Comparison of ENCODE assay signal across 9 cellular contexts in genomic region chr15:92161039-92161670, GRCh38.
DNase-seq lines count a peak whose midpoint lies in the region; ATAC-seq lines count a peak whose summit lies in the region.
"Had no signal": no experiment of that assay in that cellular context is flagged by ENCODE, and none has a peak within 500 bp of the region (broad histone marks: within the 10 kb centered on the region; RNA-seq: fewer than 3 reads in every experiment).

No MANE protein-coding gene starts in this region.

- no peaks in the 10 kb centered on the region for H3K27me3 Mint-ChIP-seq in stimulated activated naive B cell treated with anti-CD40 and anti-IgM and Interleukin-4, amounts not matched to agents 10 μg/mL and 1 μg/mL and 100 μg/mL, for 72 hours
- no peaks in the 10 kb centered on the region for H3K27me3 Mint-ChIP-seq in T-helper 2 cell treated with Interferon-gamma antibody and Interleukin-4, amounts not matched to agents 5 μg/mL and 100 μg/mL, for 36 hours (ENCODE audit: low read depth)

- H3K36me3 Mint-ChIP-seq in stimulated activated naive B cell treated with anti-CD40 and anti-IgM and Interleukin-4, amounts not matched to agents 10 μg/mL and 1 μg/mL and 100 μg/mL, for 72 hours: peaks cover 0 to 1% of the 10 kb centered on the region in 2 donors
- H3K36me3 Mint-ChIP-seq in T-helper 2 cell treated with Interferon-gamma antibody and Interleukin-4, amounts not matched to agents 5 μg/mL and 100 μg/mL, for 36 hours (ENCODE audit: low read depth): peaks cover 12% of the 10 kb centered on the region

- H3K4me3 Mint-ChIP-seq in stimulated activated naive B cell treated with anti-CD40 and anti-IgM and Interleukin-4, amounts not matched to agents 10 μg/mL and 1 μg/mL and 100 μg/mL, for 72 hours: no peak overlapping the region
- no peak overlapping the region for H3K4me3 Mint-ChIP-seq in T-helper 2 cell treated with Interferon-gamma antibody and Interleukin-4, amounts not matched to agents 5 μg/mL and 100 μg/mL, for 36 hours

- peaks cover 5 to 6% of the 10 kb centered on the region in 2 donors for H3K4me1 Mint-ChIP-seq in stimulated activated naive B cell treated with anti-CD40 and anti-IgM and Interleukin-4, amounts not matched to agents 10 μg/mL and 1 μg/mL and 100 μg/mL, for 72 hours
- peaks cover 5% of the 10 kb centered on the region for H3K4me1 Mint-ChIP-seq in T-helper 2 cell treated with Interferon-gamma antibody and Interleukin-4, amounts not matched to agents 5 μg/mL and 100 μg/mL, for 36 hours (ENCODE audit: low read depth)

- no peak for DNase-seq in activated CD4-positive, CD25-positive, alpha-beta regulatory T cell treated with anti-CD3 and anti-CD28 coated beads, Interleukin-2, amount 50 U/mL, for 72 hours
- peak; percentile 62 to 74 for DNase-seq in Kasumi-1 (lab: John Stamatoyannopoulos, UW)
- peak; percentile 6 for DNase-seq in stimulated activated naive B cell treated with anti-CD40 and anti-IgM and Interleukin-4, amounts not matched to agents 10 μg/mL and 1 μg/mL and 100 μg/mL, for 72 hours
- DNase-seq in T-helper 2 cell treated with Interferon-gamma antibody and Interleukin-4, amounts not matched to agents 5 μg/mL and 100 μg/mL, for 36 hours (ENCODE audit: low spot score): no peak
- no peak for DNase-seq in NCI-H2029 (lab: John Stamatoyannopoulos, UW)
- no peak for DNase-seq in activated gamma-delta T cell treated with Interleukin-2 at 50 U/mL for 16 hours
- DNase-seq: substantia nigra had no signal

- peak; percentile 32 to 42 for ATAC-seq in activated CD4-positive, CD25-positive, alpha-beta regulatory T cell treated with anti-CD3 and anti-CD28 coated beads, Interleukin-2, amount 50 U/mL, for 24 hours
- ATAC-seq in HG02759 (IDR thresholded peaks at IDR 0.05; ENCODE audit: unreplicated experiment): peak; percentile 94
- ATAC-seq in stimulated activated naive B cell treated with anti-CD40 and anti-IgM and Interleukin-4, amounts not matched to agents 10 μg/mL and 1 μg/mL and 100 μg/mL, for 72 hours (replicated peaks): peak; percentile 89 to 93

- H3K27ac Mint-ChIP-seq in stimulated activated naive B cell treated with anti-CD40 and anti-IgM and Interleukin-4, amounts not matched to agents 10 μg/mL and 1 μg/mL and 100 μg/mL, for 72 hours: no peak overlapping the region
- H3K27ac Mint-ChIP-seq in T-helper 2 cell treated with Interferon-gamma antibody and Interleukin-4, amounts not matched to agents 5 μg/mL and 100 μg/mL, for 36 hours: no peak overlapping the region

- no peaks in the 10 kb centered on the region for H3K9me3 Mint-ChIP-seq in stimulated activated naive B cell treated with anti-CD40 and anti-IgM and Interleukin-4, amounts not matched to agents 10 μg/mL and 1 μg/mL and 100 μg/mL, for 72 hours
- no peaks in the 10 kb centered on the region for H3K9me3 Mint-ChIP-seq in T-helper 2 cell treated with Interferon-gamma antibody and Interleukin-4, amounts not matched to agents 5 μg/mL and 100 μg/mL, for 36 hours

Comparison
In these comparisons a context has a peak if more than half of its experiments do, and no peak if none do; other contexts are left out.
1. ATAC-seq: peak in every context shown above with its lines; median percentile 94 in HG02759; 91 in stimulated activated naive B cell treated with anti-CD40 and anti-IgM and Interleukin-4, amounts not matched to agents 10 μg/mL and 1 μg/mL and 100 μg/mL, for 72 hours; 37 in activated CD4-positive, CD25-positive, alpha-beta regulatory T cell treated with anti-CD3 and anti-CD28 coated beads, Interleukin-2, amount 50 U/mL, for 24 hours.
2. DNase-seq: peak in Kasumi-1 (2 of 2) and stimulated activated naive B cell treated with anti-CD40 and anti-IgM and Interleukin-4, amounts not matched to agents 10 μg/mL and 1 μg/mL and 100 μg/mL, for 72 hours (single experiment); none in activated CD4-positive, CD25-positive, alpha-beta regulatory T cell treated with anti-CD3 and anti-CD28 coated beads, Interleukin-2, amount 50 U/mL, for 72 hours (single experiment), T-helper 2 cell treated with Interferon-gamma antibody and Interleukin-4, amounts not matched to agents 5 μg/mL and 100 μg/mL, for 36 hours (single experiment), NCI-H2029 (single experiment) and activated gamma-delta T cell treated with Interleukin-2 at 50 U/mL for 16 hours (single experiment).